ENCODE assay signal across 4 cellular contexts in the genomic region with DNA sequence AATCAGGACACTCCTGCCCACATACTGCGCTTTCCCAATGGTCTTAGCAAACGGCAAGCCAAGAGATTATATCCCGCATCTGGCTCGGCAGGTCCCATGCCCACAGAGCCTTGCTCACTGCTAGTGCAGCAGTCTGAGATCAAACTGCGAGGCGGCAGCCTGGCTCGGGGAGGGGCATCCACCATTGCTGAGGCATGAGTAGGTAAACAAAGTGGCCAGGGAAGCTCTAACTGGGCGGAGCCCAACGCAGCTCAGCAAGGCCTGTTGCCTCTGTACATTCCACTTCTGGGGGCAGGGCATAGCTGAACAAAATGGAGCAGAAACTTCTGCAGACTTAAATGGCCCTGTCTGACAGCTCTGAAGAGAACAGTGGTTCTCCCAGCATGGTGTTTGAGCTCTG.
DNase-seq lines count a peak whose midpoint lies in the region; ATAC-seq, FAIRE-seq and TF ChIP-seq lines count a peak whose summit lies in the region.
"Not testable (repeated sequence)": the region's sequence is repeated elsewhere in the genome, so short reads cannot be mapped to it uniquely, and the experiment has no call there.

No MANE protein-coding gene starts in this region.

- intact Hi-C loops in left ventricle myocardium superior (cut with micrococcal nuclease); HepG2 (cut with micrococcal nuclease; ENCODE audit: unreplicated experiment): not testable (repeated sequence)

- H3K27me3 ChIP-seq in HepG2 (ENCODE audit: control insufficient read depth in 1 of 2, insufficient read depth in 2 of 2, low read length in 2 of 2) = not testable (repeated sequence)

- not testable (repeated sequence) for TF ChIP-seq CTCF in chondrocyte (IDR thresholded peaks at IDR 0.05); HepG2 (CRISPR knock-in tag; IDR thresholded peaks at IDR 0.05)

- H3K79me2 ChIP-seq in HepG2 (ENCODE audit: insufficient read depth, low read length) = not testable (repeated sequence)

- peak overlapping the region in 1 of 3 experiments; percentile 43; a peak in 2 of 6 replicates for H3K4me3 ChIP-seq in HepG2 (replicated peaks in 1 of 3; ENCODE audit: insufficient read depth in 1 of 3, low read depth in 2 of 3, low read length in 3 of 3)

- WGBS in HepG2 (ENCODE audit: low lambda C conversion rate) = 16% methylated on average over 7 of the region's 9 CpGs

- TF ChIP-seq POLR2A in HepG2 (IDR thresholded peaks at IDR 0.05; ENCODE audit: insufficient read depth in 1 of 2, low read depth in 2 of 2, low read length in 2 of 2) = not testable (repeated sequence)

- H3K27ac ChIP-seq in HepG2 (ENCODE audit: extremely low read length, insufficient read depth, low read length) = peak overlapping the region; percentile 38

- not testable (repeated sequence) for H3K36me3 ChIP-seq in HepG2 (replicated peaks in 1 of 2; ENCODE audit: control insufficient read depth in 1 of 2, insufficient read depth in 2 of 2, low read length in 2 of 2)

- not testable (repeated sequence) for BruUV-seq in HepG2 (replicated peaks; lab: Mats Ljungman, UMichigan)

- H3K4me2 ChIP-seq in HepG2 (ENCODE audit: low read depth, low read length) = peak overlapping the region; percentile 53

- POLR2A ChIA-PET in HepG2 (lab: Yijun Ruan, JAX) = interaction anchor here (1.3 kb wide), 1 partner anchor 170 kb away, joined by 5 read pairs; a partner anchor contains a TSS

- H3K27me3 Mint-ChIP-seq in T-helper 17 cell; chondrocyte (ENCODE audit: low read depth): not testable (repeated sequence)

- H3K4me1 Mint-ChIP-seq in T-helper 17 cell = peaks cover 37% of the 10 kb centered on the region
- H3K4me1 Mint-ChIP-seq in chondrocyte (ENCODE audit: low read depth) = peaks cover 20% of the 10 kb centered on the region

- not testable (repeated sequence) for FAIRE-seq in HepG2 (lab: Jason Lieb, UNC)

- not testable (repeated sequence) for H2AFZ ChIP-seq in HepG2 (ENCODE audit: low read length)

- H3K36me3 Mint-ChIP-seq in T-helper 17 cell (ENCODE audit: low read depth); chondrocyte (ENCODE audit: low read depth): not testable (repeated sequence)

- ATAC-seq in T-helper 17 cell, left ventricle myocardium superior: not testable (repeated sequence)
- peak; percentile 76 for ATAC-seq in HepG2

- H4K20me1 ChIP-seq in HepG2 (ENCODE audit: insufficient read depth, low read length) = not testable (repeated sequence)

- CTCF ChIA-PET in HepG2 (lab: Yijun Ruan, JAX; ENCODE audit: low intra/inter-chr PET ratio, low total read pairs) = not testable (repeated sequence)

- not testable (repeated sequence) for H3K4me3 Mint-ChIP-seq in T-helper 17 cell; chondrocyte (ENCODE audit: unreplicated experiment)

- H3K27ac Mint-ChIP-seq in T-helper 17 cell = peak overlapping the region; percentile 98
- not testable (repeated sequence) for H3K27ac Mint-ChIP-seq in chondrocyte (ENCODE audit: unreplicated experiment)

- not testable (repeated sequence) for DNase-seq in T-helper 17 cell
- peak; percentile 74 for DNase-seq in chondrocyte (ENCODE audit: low spot score)
- peak; percentile 23 for DNase-seq in left ventricle myocardium superior
- DNase-seq in HepG2 (ENCODE audit: low spot score) = peak; percentile 81

- not testable (repeated sequence) for H3K9ac ChIP-seq in HepG2 (ENCODE audit: insufficient read depth, low read depth, low read length)

- H3K4me1 ChIP-seq in HepG2 (ENCODE audit: insufficient read depth, low read length) = peaks cover 20% of the 10 kb centered on the region

- H3K9me3 ChIP-seq in T-helper 17 cell (ENCODE audit: control insufficient read depth, low read length, poor library complexity, severe bottlenecking); HepG2 (ENCODE audit: low read length): not testable (repeated sequence)

- H3K9me3 Mint-ChIP-seq in chondrocyte (ENCODE audit: low read depth) = peaks cover 30% of the 10 kb centered on the region

- not testable (repeated sequence) for TF ChIP-seq EP300 in HepG2 (IDR thresholded peaks at IDR 0.05; ENCODE audit: low read depth in 2 of 2, low read length in 2 of 2); HepG2 (CRISPR knock-in tag; IDR thresholded peaks at IDR 0.05; ENCODE audit: borderline replicate concordance)

- not testable (repeated sequence) for TF ChIP-seq RAD21 in HepG2 (CRISPR knock-in tag; IDR thresholded peaks at IDR 0.05)

- in situ Hi-C loops in HepG2 (cut with HindIII; ENCODE audit: extremely low pct_ligation_motif_present, low pct_unique_long_range_greater_than_20kb) = not testable (repeated sequence)

TF ChIP-seq in HepG2, 621 proteins besides CTCF, POLR2A, EP300 and RAD21 (continues in another document):
- TF ChIP-seq TEAD3 (CRISPR knock-in tag; optimal IDR thresholded peaks at IDR 0.05; ENCODE audit: borderline replicate concordance) (peak; percentile 62), ZNF12 (CRISPR knock-in tag; IDR thresholded peaks at IDR 0.05) (0 out of 2 replicates have a peak, but pooled peaks have one; percentile 48), HOXA3 (CRISPR knock-in tag; IDR thresholded peaks at IDR 0.05) (0 out of 2 replicates have a peak, but pooled peaks have one; percentile 25), POGZ (CRISPR knock-in tag; IDR thresholded peaks at IDR 0.05) (peak; percentile 58)
- TF ChIP-seq, protein P1, sequence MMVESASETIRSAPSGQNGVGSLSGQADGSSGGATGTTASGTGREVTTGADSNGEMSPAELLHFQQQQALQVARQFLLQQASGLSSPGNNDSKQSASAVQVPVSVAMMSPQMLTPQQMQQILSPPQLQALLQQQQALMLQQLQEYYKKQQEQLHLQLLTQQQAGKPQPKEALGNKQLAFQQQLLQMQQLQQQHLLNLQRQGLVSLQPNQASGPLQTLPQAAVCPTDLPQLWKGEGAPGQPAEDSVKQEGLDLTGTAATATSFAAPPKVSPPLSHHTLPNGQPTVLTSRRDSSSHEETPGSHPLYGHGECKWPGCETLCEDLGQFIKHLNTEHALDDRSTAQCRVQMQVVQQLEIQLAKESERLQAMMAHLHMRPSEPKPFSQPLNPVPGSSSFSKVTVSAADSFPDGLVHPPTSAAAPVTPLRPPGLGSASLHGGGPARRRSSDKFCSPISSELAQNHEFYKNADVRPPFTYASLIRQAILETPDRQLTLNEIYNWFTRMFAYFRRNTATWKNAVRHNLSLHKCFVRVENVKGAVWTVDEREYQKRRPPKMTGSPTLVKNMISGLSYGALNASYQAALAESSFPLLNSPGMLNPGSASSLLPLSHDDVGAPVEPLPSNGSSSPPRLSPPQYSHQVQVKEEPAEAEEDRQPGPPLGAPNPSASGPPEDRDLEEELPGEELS (CRISPR knock-in tag; IDR thresholded peaks at IDR 0.05) = 0 out of 2 replicates have a peak, but pooled peaks have one; percentile 25
- TF ChIP-seq, protein P2, sequence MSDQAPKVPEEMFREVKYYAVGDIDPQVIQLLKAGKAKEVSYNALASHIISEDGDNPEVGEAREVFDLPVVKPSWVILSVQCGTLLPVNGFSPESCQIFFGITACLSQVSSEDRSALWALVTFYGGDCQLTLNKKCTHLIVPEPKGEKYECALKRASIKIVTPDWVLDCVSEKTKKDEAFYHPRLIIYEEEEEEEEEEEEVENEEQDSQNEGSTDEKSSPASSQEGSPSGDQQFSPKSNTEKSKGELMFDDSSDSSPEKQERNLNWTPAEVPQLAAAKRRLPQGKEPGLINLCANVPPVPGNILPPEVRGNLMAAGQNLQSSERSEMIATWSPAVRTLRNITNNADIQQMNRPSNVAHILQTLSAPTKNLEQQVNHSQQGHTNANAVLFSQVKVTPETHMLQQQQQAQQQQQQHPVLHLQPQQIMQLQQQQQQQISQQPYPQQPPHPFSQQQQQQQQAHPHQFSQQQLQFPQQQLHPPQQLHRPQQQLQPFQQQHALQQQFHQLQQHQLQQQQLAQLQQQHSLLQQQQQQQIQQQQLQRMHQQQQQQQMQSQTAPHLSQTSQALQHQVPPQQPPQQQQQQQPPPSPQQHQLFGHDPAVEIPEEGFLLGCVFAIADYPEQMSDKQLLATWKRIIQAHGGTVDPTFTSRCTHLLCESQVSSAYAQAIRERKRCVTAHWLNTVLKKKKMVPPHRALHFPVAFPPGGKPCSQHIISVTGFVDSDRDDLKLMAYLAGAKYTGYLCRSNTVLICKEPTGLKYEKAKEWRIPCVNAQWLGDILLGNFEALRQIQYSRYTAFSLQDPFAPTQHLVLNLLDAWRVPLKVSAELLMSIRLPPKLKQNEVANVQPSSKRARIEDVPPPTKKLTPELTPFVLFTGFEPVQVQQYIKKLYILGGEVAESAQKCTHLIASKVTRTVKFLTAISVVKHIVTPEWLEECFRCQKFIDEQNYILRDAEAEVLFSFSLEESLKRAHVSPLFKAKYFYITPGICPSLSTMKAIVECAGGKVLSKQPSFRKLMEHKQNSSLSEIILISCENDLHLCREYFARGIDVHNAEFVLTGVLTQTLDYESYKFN (CRISPR knock-in tag; conservative IDR thresholded peaks at IDR 0.05) = peak; percentile 31; the same call in 1 of the 2 replicates
- TF ChIP-seq, protein P3, sequence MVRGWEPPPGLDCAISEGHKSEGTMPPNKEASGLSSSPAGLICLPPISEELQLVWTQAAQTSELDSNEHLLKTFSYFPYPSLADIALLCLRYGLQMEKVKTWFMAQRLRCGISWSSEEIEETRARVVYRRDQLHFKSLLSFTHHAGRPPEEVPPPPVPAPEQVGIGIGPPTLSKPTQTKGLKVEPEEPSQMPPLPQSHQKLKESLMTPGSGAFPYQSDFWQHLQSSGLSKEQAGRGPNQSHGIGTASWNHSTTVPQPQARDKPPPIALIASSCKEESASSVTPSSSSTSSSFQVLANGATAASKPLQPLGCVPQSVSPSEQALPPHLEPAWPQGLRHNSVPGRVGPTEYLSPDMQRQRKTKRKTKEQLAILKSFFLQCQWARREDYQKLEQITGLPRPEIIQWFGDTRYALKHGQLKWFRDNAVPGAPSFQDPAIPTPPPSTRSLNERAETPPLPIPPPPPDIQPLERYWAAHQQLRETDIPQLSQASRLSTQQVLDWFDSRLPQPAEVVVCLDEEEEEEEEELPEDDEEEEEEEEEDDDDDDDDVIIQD (CRISPR knock-in tag; IDR thresholded peaks at IDR 0.05; ENCODE audit: low read depth) = 0 out of 2 replicates have a peak, but pooled peaks have one; percentile 31
